1 cellular context compared by ENCODE assay signal in the genomic region with DNA sequence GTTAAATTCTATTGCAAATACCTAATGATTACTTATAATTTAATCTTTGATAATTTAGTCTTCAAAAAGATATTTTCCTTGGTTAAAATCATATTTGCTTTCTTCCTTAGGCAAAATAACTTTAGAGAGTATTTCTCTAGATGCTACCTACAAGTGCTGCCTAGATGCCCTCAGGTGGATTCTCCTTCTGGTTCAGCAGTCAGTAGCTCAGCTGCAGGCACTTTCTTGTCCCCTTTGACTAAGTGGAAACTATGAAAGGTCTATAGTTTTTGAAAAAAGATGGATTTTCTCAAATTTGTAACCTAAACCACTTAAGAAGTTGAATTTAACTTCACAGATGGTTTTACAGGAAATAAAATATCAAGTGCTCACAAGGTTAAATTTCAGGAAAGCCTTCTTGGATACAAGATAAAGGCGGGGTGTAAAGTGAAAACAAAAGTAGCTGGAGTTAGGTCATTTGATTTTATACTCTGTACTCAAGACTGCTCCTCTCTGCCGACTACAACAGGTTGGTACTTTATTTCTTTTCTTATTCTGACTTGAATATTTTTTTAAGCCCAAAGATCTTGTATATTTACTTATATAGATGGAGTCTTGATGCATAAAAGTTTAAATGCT.
TF ChIP-seq lines count a peak whose summit lies in the region.

Gene ACKR4 (plus strand): TSS at position 455 of the 618 bp plus-strand sequence. CDS start 3,128 bp downstream, outside the sequence.

TF ChIP-seq in IMR-90, 13 proteins besides CTCF, POLR2A, EP300 and RAD21 (continued from another document):
- TF ChIP-seq SMC3 (IDR thresholded peaks at IDR 0.05; ENCODE audit: low read depth, low read length) = no peak
- TF ChIP-seq MXI1 (IDR thresholded peaks at IDR 0.05; ENCODE audit: borderline replicate concordance, low read depth, low read length) = no peak
- no peak for TF ChIP-seq MAFK (IDR thresholded peaks at IDR 0.05; ENCODE audit: low read depth, low read length)
TF ChIP-seq in IMR-90: peak in this region for 0.
